Comparison of ENCODE assay signal across 23 cellular contexts in the genomic region with DNA sequence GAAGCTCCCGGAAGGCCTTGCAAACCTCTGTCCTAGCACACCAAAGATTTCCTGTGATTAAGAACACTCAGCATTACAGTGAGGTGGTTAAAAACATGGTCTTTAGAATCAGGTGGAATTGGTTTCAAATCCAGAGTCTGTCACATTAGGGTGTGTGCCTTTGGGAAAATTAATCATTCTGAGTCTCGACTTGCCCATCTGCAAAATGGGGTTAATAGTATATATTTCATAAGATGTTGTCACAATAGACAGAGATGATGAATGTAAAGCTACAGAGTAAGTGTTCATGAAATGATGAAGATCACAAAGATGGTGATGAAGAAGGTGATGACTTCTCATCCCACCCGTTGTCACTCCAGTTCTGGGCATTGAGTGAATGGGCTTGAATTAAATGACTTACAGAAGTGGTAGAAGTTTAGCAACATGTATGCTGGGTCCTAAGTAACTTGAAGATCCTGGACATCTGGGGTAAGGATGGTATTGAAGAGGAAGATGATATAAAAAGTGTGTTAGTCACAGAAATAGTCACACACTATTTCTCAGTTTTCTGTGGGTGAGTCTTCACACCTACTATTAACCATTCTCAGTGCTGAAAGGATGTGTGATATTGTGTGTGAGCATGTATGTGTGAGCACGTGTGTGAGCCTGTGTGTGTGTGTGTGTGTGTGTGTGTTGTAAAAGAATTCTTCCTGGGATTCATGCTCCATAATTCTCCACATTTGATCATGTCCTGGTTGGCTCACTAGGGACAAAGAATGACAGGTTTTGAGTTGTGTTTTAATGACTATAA. TPM values are rescaled to one million over a fixed set of nuclear protein-coding genes. Genes with fewer than 3 reads are reported as not detected.
DNase-seq lines count a peak whose midpoint lies in the region; ATAC-seq, FAIRE-seq and TF ChIP-seq lines count a peak whose summit lies in the region.
"Had no signal": no experiment of that assay in that cellular context is flagged by ENCODE, and none has a peak within 500 bp of the region (broad histone marks: within the 10 kb centered on the region; RNA-seq: fewer than 3 reads in every experiment).

No MANE protein-coding gene starts in this region.

- H3K4me1 Mint-ChIP-seq in activated CD8-positive, alpha-beta memory T cell treated with anti-CD3 and anti-CD28 coated beads, Interleukin-2, amount 10 ng/mL, durations not matched to agents 7 days and 5 days: peaks cover 62% of the 10 kb centered on the region
- H3K4me1 Mint-ChIP-seq in activated naive CD8-positive, alpha-beta T cell treated with anti-CD3 and anti-CD28 coated beads, Interleukin-2, amount 50 U/mL, for 24 hours: peaks cover 52% of the 10 kb centered on the region
- H3K4me1 Mint-ChIP-seq in natural killer cell: peaks cover 90 to 93% of the 10 kb centered on the region in 2 donors
- peaks cover 39% of the 10 kb centered on the region for H3K4me1 Mint-ChIP-seq in chondrocyte (ENCODE audit: low read depth)

- H3K36me3 Mint-ChIP-seq in activated CD8-positive, alpha-beta memory T cell treated with anti-CD3 and anti-CD28 coated beads, Interleukin-2, amount 10 ng/mL, durations not matched to agents 7 days and 5 days: peaks cover 49% of the 10 kb centered on the region
- H3K36me3 Mint-ChIP-seq in activated naive CD8-positive, alpha-beta T cell treated with anti-CD3 and anti-CD28 coated beads, Interleukin-2, amount 50 U/mL, for 24 hours (ENCODE audit: low read depth): peaks cover 25% of the 10 kb centered on the region
- H3K36me3 Mint-ChIP-seq in natural killer cell (no peaks in the 10 kb centered on the region), chondrocyte (ENCODE audit: low read depth) (no peaks in the 10 kb centered on the region)

- no peaks in the 10 kb centered on the region for H3K27me3 Mint-ChIP-seq in activated CD8-positive, alpha-beta memory T cell treated with anti-CD3 and anti-CD28 coated beads, Interleukin-2, amount 10 ng/mL, durations not matched to agents 7 days and 5 days
- no peaks in the 10 kb centered on the region for H3K27me3 Mint-ChIP-seq in activated naive CD8-positive, alpha-beta T cell treated with anti-CD3 and anti-CD28 coated beads, Interleukin-2, amount 50 U/mL, for 24 hours
- no peaks in the 10 kb centered on the region for H3K27me3 Mint-ChIP-seq in natural killer cell (ENCODE audit: low read depth in 2 of 2)
- no peaks in the 10 kb centered on the region for H3K27me3 Mint-ChIP-seq in chondrocyte (ENCODE audit: low read depth)

- CTCF ChIA-PET in activated CD8-positive, alpha-beta memory T cell treated with anti-CD3 and anti-CD28 coated beads, Interleukin-2, amount 10 ng/mL, durations not matched to agents 7 days and 5 days (lab: Charles Lee): no interaction called here

- FAIRE-seq in GM18507 (lab: Jason Lieb, UNC): peak; percentile 15
- FAIRE-seq: A204.1, islet of Langerhans had no signal

- H3K27ac Mint-ChIP-seq in activated CD8-positive, alpha-beta memory T cell treated with anti-CD3 and anti-CD28 coated beads, Interleukin-2, amount 10 ng/mL, durations not matched to agents 7 days and 5 days: peak overlapping the region; percentile 40
- H3K27ac Mint-ChIP-seq in activated naive CD8-positive, alpha-beta T cell treated with anti-CD3 and anti-CD28 coated beads, Interleukin-2, amount 50 U/mL, for 24 hours: peak overlapping the region; percentile 5
- H3K27ac Mint-ChIP-seq in natural killer cell (peak overlapping the region; percentile 85 to 93), chondrocyte (ENCODE audit: unreplicated experiment) (no peak overlapping the region)
- H3K27ac Mint-ChIP-seq: activated T-helper 2 cell treated with anti-CD3 and anti-CD28 coated beads, Interferon-gamma antibody, Interleukin-2, Interleukin-4, amounts not matched to agents 10 μg/mL and 5 μg/mL and 100 μg/mL, durations not matched to agents 14 hours and 24 hours and 36 hours had no signal

- intact Hi-C loops in natural killer cell (cut with micrococcal nuclease): loop anchor here (1.0 to 2.0 kb wide), 2 partner anchors 28 to 104 kb away; partner anchors contain the start of gene NEDD9

- DNase-seq in activated CD8-positive, alpha-beta memory T cell treated with anti-CD3 and anti-CD28 coated beads, Interleukin-2, amount 10 ng/mL, durations not matched to agents 7 days and 5 days: no peak
- no peak for DNase-seq in activated CD8-positive, alpha-beta memory T cell treated with anti-CD3 and anti-CD28 coated beads for 24 hours
- DNase-seq in GM18507 (ENCODE audit: extremely low spot score, insufficient read length, low read depth) (no peak), natural killer cell (no peak), SIG-M5 (lab: John Stamatoyannopoulos, UW) (no peak), chondrocyte (ENCODE audit: low spot score) (no peak)
- no peak for DNase-seq in activated naive CD8-positive, alpha-beta T cell treated with anti-CD3 and anti-CD28 coated beads, Interleukin-2, amount 50 U/mL, for 24 hours
- no peak for DNase-seq in NK-92 treated with Interleukin-12 subunit alpha and Interleukin-12 subunit beta, amount 100 ng/mL, for 24 hours (lab: John Stamatoyannopoulos, UW)
- DNase-seq: AML-193, COR-L47, DMS79, GDM1, KBM-7, left ventricle myocardium inferior, NCI-H1105, NCI-H2081, NCI-H2227 treated with DMSO at 0.1 percent for 48 hours, NCI-H69, Peyer's patch, SJCRH30 had no signal

- no peaks in the 10 kb centered on the region for H3K9me3 Mint-ChIP-seq in activated CD8-positive, alpha-beta memory T cell treated with anti-CD3 and anti-CD28 coated beads, Interleukin-2, amount 10 ng/mL, durations not matched to agents 7 days and 5 days (ENCODE audit: low read depth)
- no peaks in the 10 kb centered on the region for H3K9me3 Mint-ChIP-seq in activated naive CD8-positive, alpha-beta T cell treated with anti-CD3 and anti-CD28 coated beads, Interleukin-2, amount 50 U/mL, for 24 hours
- H3K9me3 Mint-ChIP-seq in natural killer cell (no peaks in the 10 kb centered on the region), chondrocyte (ENCODE audit: low read depth) (no peaks in the 10 kb centered on the region)
- H3K9me3 Mint-ChIP-seq: activated T-helper 2 cell treated with anti-CD3 and anti-CD28 coated beads, Interferon-gamma antibody, Interleukin-2, Interleukin-4, amounts not matched to agents 10 μg/mL and 5 μg/mL and 100 μg/mL, durations not matched to agents 14 hours and 24 hours and 36 hours had no signal

- TF ChIP-seq CTCF in natural killer cell (IDR thresholded peaks at IDR 0.05) (no peak), chondrocyte (IDR thresholded peaks at IDR 0.05) (no peak)

- H3K4me3 Mint-ChIP-seq in activated CD8-positive, alpha-beta memory T cell treated with anti-CD3 and anti-CD28 coated beads, Interleukin-2, amount 10 ng/mL, durations not matched to agents 7 days and 5 days: no peak overlapping the region
- no peak overlapping the region for H3K4me3 Mint-ChIP-seq in activated naive CD8-positive, alpha-beta T cell treated with anti-CD3 and anti-CD28 coated beads, Interleukin-2, amount 50 U/mL, for 24 hours
- H3K4me3 Mint-ChIP-seq in natural killer cell (peak overlapping the region; percentile 61), chondrocyte (ENCODE audit: unreplicated experiment) (no peak overlapping the region)

- no peak for ATAC-seq in activated CD8-positive, alpha-beta memory T cell treated with anti-CD3 and anti-CD28 coated beads, Interleukin-2, amount 10 ng/mL, durations not matched to agents 7 days and 5 days
- peak; percentile 52 for ATAC-seq in activated naive CD8-positive, alpha-beta T cell treated with anti-CD3 and anti-CD28 coated beads, Interleukin-2, amount 50 U/mL, for 24 hours
- peak; percentile 60 to 80 (median 67) for ATAC-seq in natural killer cell

RNA-seq across cellular contexts. Expression of gene NEDD9, which starts 28.0 kb away (rescaled TPM):
- total RNA-seq in activated CD8-positive, alpha-beta memory T cell treated with anti-CD3 and anti-CD28 coated beads, Interleukin-2, amount 10 ng/mL, durations not matched to agents 7 days and 5 days: 100 to 1,000 TPM in 1 of 2 experiments, 10 to 100 TPM in 1; 84.5 to 114 TPM
- total RNA-seq in natural killer cell (100 to 1,000 TPM; 106 to 110 (median 107) TPM), chondrocyte (23.2 to 42.0 TPM (median 25.2 TPM) in 3 replicates)
